In genomic region chr11:61836193-61836592, GRCh38 we compare ENCODE assay signal across 15 cellular contexts. TPM values are rescaled to one million over a fixed set of nuclear protein-coding genes. Genes with fewer than 3 reads are reported as not detected.
DNase-seq lines count a peak whose midpoint lies in the region; ATAC-seq, FAIRE-seq and TF ChIP-seq lines count a peak whose summit lies in the region.
"Had no signal": no experiment of that assay in that cellular context is flagged by ENCODE, and none has a peak within 500 bp of the region (broad histone marks: within the 10 kb centered on the region; RNA-seq: fewer than 3 reads in every experiment).

No MANE protein-coding gene starts in this region.

- no peak overlapping the region for H2AK5ac ChIP-seq in H1 (ENCODE audit: low read depth, low read length)

- H3K56ac ChIP-seq in H1 (replicated peaks; ENCODE audit: insufficient read length, low read depth, low read length): no peak overlapping the region

- no peaks in the 10 kb centered on the region for H3K9me2 ChIP-seq in Loucy (replicated peaks; ENCODE audit: low read depth, low read length)

- peaks cover 29% of the 10 kb centered on the region for H3F3A ChIP-seq in Loucy (ENCODE audit: low read depth)

- peaks cover 80% of the 10 kb centered on the region for H3K36me3 ChIP-seq in DND-41 (ENCODE audit: insufficient read depth, low read length)
- H3K36me3 ChIP-seq in Loucy (ENCODE audit: insufficient read depth, low read length): peaks cover 31% of the 10 kb centered on the region; the same call in 1 of the 2 replicates
- H3K36me3 ChIP-seq in H1 (ENCODE audit: control insufficient read depth in 2 of 4, insufficient read depth in 4 of 4, low read length in 3 of 4): peaks cover 21 to 44% (median 32%) of the 10 kb centered on the region in 4 experiments
- no peaks in the 10 kb centered on the region for H3K36me3 ChIP-seq in gastrocnemius medialis
- H3K36me3 ChIP-seq: uterus had no signal

- H3K4ac ChIP-seq in H1 (replicated peaks; ENCODE audit: insufficient read length, low read depth, low read length): no peak overlapping the region

- peak overlapping the region; percentile 11; the same call in 1 of the 2 replicates for H4K8ac ChIP-seq in H1 (ENCODE audit: extremely low read depth, insufficient read depth, low read length)

- no peak overlapping the region for H4K5ac ChIP-seq in H1 (ENCODE audit: insufficient read length, low read depth, low read length)

- POLR2A ChIA-PET in H1 (lab: Charles Lee; ENCODE audit: partially characterized antibody): interaction anchor here (1.5 to 3.0 kb wide), 5 partner anchors 9 to 36 kb away, joined by 3 to 28 read pairs (median 6); no protein-coding TSS in a partner anchor

- H2BK12ac ChIP-seq in H1 (ENCODE audit: low read depth, low read length): no peak overlapping the region

- no peak overlapping the region for H3K14ac ChIP-seq in H1 (ENCODE audit: insufficient read length)

- no peak for TF ChIP-seq EP300 in H1 (IDR thresholded peaks at IDR 0.05; ENCODE audit: borderline replicate concordance in 1 of 2, low read depth in 2 of 2, low read length in 2 of 2)

- H3K23ac ChIP-seq in H1 (ENCODE audit: insufficient read length): no peak overlapping the region

- H3K9me3 ChIP-seq in DND-41 (ENCODE audit: insufficient read depth, low read length, severe bottlenecking): no peaks in the 10 kb centered on the region
- H3K9me3 ChIP-seq in Loucy (ENCODE audit: insufficient read depth, low read depth, low read length): no peaks in the 10 kb centered on the region
- no peaks in the 10 kb centered on the region for H3K9me3 ChIP-seq in H1 (ENCODE audit: insufficient read depth in 2 of 2, low read depth in 1 of 2, low read length in 1 of 2)
- H3K9me3 ChIP-seq in gastrocnemius medialis: no peaks in the 10 kb centered on the region
- H3K9me3 ChIP-seq: HAP-1, right lobe of liver, uterus had no signal

- H3K4me3 ChIP-seq in DND-41 (ENCODE audit: low read depth in 1 of 2, low read length in 2 of 2): no peak overlapping the region
- H3K4me3 ChIP-seq in Loucy (ENCODE audit: low read length, poor library complexity, severe bottlenecking): peak overlapping the region; percentile 76
- no peak overlapping the region for H3K4me3 ChIP-seq in H1 (ENCODE audit: extremely low read depth in 1 of 4, insufficient read depth in 2 of 4, low read depth in 3 of 4, low read length in 4 of 4)
- H3K4me3 ChIP-seq in gastrocnemius medialis: no peak overlapping the region
- H3K4me3 ChIP-seq: HAP-1, right lobe of liver, uterus had no signal

- no peak for FAIRE-seq in H1 (lab: Jason Lieb, UNC)
- FAIRE-seq: endometrium had no signal

- intact Hi-C loops in gastrocnemius medialis (cut with DNase I; ENCODE audit: low total_unique reads): no loop called here

- H3K23me2 ChIP-seq in H1 (ENCODE audit: low read depth, low read length): no peaks in the 10 kb centered on the region

- peaks cover 26% of the 10 kb centered on the region for H3K79me1 ChIP-seq in H1 (ENCODE audit: low read depth, low read length)

- H3K9ac ChIP-seq in DND-41 (ENCODE audit: low read depth, low read length): no peak overlapping the region
- peak overlapping the region; percentile 93 for H3K9ac ChIP-seq in Loucy (ENCODE audit: low read depth, low read length, poor library complexity, severe bottlenecking)
- H3K9ac ChIP-seq in H1 (replicated peaks in 1 of 4; ENCODE audit: extremely low read depth in 1 of 4, low read depth in 3 of 4, low read length in 3 of 4): no peak overlapping the region

- TF ChIP-seq CTCF in DND-41 (IDR thresholded peaks at IDR 0.05; ENCODE audit: borderline replicate concordance, extremely low read depth, low read length, poor library complexity, severe bottlenecking): no peak
- TF ChIP-seq CTCF in Loucy (conservative IDR thresholded peaks at IDR 0.05; ENCODE audit: low read length): no peak
- no peak for TF ChIP-seq CTCF in H1 (IDR thresholded peaks at IDR 0.05; ENCODE audit: control extremely low read depth in 1 of 3, insufficient read depth in 1 of 3, low read depth in 1 of 3, low read length in 3 of 3)
- no peak for TF ChIP-seq CTCF in gastrocnemius medialis (IDR thresholded peaks at IDR 0.05 in 4 of 5, conservative IDR thresholded peaks at IDR 0.05 in 1 of 5)

- no peak overlapping the region for H3K4me2 ChIP-seq in DND-41 (ENCODE audit: insufficient read depth, low read length)
- H3K4me2 ChIP-seq in Loucy (ENCODE audit: low read depth, low read length, poor library complexity, severe bottlenecking): peak overlapping the region; percentile 81
- no peak overlapping the region for H3K4me2 ChIP-seq in H1 (ENCODE audit: insufficient read depth in 1 of 2, low read depth in 2 of 2, low read length in 2 of 2)

- CTCF ChIA-PET in H1 (lab: Charles Lee; ENCODE audit: partially characterized antibody): interaction anchor here (0.8 to 1.1 kb wide), 3 partner anchors 9 to 272 kb away, joined by 3 read pairs; no protein-coding TSS in a partner anchor

- peaks cover 88% of the 10 kb centered on the region for H3K79me2 ChIP-seq in DND-41 (ENCODE audit: insufficient read depth, low read length)
- peaks cover 82% of the 10 kb centered on the region for H3K79me2 ChIP-seq in Loucy (ENCODE audit: insufficient read depth, low read length)
- H3K79me2 ChIP-seq in H1 (ENCODE audit: control insufficient read depth in 1 of 2, insufficient read depth in 2 of 2, low read length in 2 of 2): peaks cover 8 to 64% of the 10 kb centered on the region in 2 experiments

- ATAC-seq in DND-41 (ENCODE audit: insufficient read depth, low read depth) (no peak), gastrocnemius medialis (no peak)
- ATAC-seq: right lobe of liver had no signal

- H2AFZ ChIP-seq in DND-41 (ENCODE audit: low read depth, low read length) (no peak overlapping the region), Loucy (ENCODE audit: low read length) (no peak overlapping the region), H1 (ENCODE audit: low read length) (no peak overlapping the region)

- peak overlapping the region; percentile 99 for H3K27ac ChIP-seq in DND-41 (ENCODE audit: low read length)
- H3K27ac ChIP-seq in H1 (ENCODE audit: low read depth, low read length): no peak overlapping the region
- H3K27ac ChIP-seq in gastrocnemius medialis: peak overlapping the region in 3 of 4 donors; percentile 5 to 64 (median 42)
- no peak overlapping the region for H3K27ac ChIP-seq in caudate nucleus (ENCODE audit: low read depth, low read length)
- H3K27ac ChIP-seq: right lobe of liver, VCaP had no signal

- TF ChIP-seq RAD21 in H1 (IDR thresholded peaks at IDR 0.05 in 1 of 2, conservative IDR thresholded peaks at IDR 0.05 in 1 of 2; ENCODE audit: low read depth in 2 of 2, low read length in 2 of 2): no peak

- H2BK20ac ChIP-seq in H1 (ENCODE audit: low read length): no peak overlapping the region

- no peak overlapping the region for H3K18ac ChIP-seq in H1 (ENCODE audit: extremely low read depth, low read length)

- H3K27me3 ChIP-seq in DND-41 (ENCODE audit: insufficient read depth, low read length, poor library complexity) (no peaks in the 10 kb centered on the region), Loucy (ENCODE audit: insufficient read depth, low read length, poor library complexity, severe bottlenecking) (no peaks in the 10 kb centered on the region), H1 (replicated peaks in 1 of 4; ENCODE audit: control insufficient read depth in 3 of 4, extremely low read depth in 1 of 4, insufficient read depth in 3 of 4, low read length in 3 of 4) (no peaks in the 10 kb centered on the region; a peak in 1 of 7 replicates), gastrocnemius medialis (no peaks in the 10 kb centered on the region)
- H3K27me3 ChIP-seq: right lobe of liver, uterus had no signal

- H4K20me1 ChIP-seq in DND-41 (ENCODE audit: insufficient read depth, low read length): peaks cover 51% of the 10 kb centered on the region; the same call in 1 of the 2 replicates
- peaks cover 25% of the 10 kb centered on the region for H4K20me1 ChIP-seq in Loucy (ENCODE audit: insufficient read depth, low read length, poor library complexity, severe bottlenecking)
- peaks cover 17 to 46% of the 10 kb centered on the region in 2 experiments for H4K20me1 ChIP-seq in H1 (replicated peaks in 1 of 2; ENCODE audit: control insufficient read depth in 1 of 2, insufficient read depth in 2 of 2, low read length in 2 of 2)

- no peak overlapping the region; the same call in 1 of the 2 replicates for H2BK15ac ChIP-seq in H1 (ENCODE audit: low read length)

- H2BK5ac ChIP-seq in H1 (ENCODE audit: low read depth, low read length): no peak overlapping the region

- TF ChIP-seq POLR2A in H1 (IDR thresholded peaks at IDR 0.05; ENCODE audit: control extremely low read depth in 1 of 2, low read depth in 2 of 2, low read length in 2 of 2): no peak
- no peak for TF ChIP-seq POLR2A in gastrocnemius medialis (IDR thresholded peaks at IDR 0.05)

- DNase-seq in DND-41: no peak
- DNase-seq in H1 (ENCODE audit: low read depth in 1 of 2, low spot score in 2 of 2): no peak
- no peak for DNase-seq in gastrocnemius medialis
- DNase-seq in NCI-H1417 (lab: John Stamatoyannopoulos, UW): no peak
- no peak for DNase-seq in NCI-H1694 (lab: John Stamatoyannopoulos, UW)
- no peak for DNase-seq in caudate nucleus (lab: John Stamatoyannopoulos, UW)
- DNase-seq: activated gamma-delta T cell, NCI-H2107, NCI-H510A treated with DMSO at 0.1 percent for 48 hours, right lobe of liver, uterus had no signal

- in situ Hi-C loops in gastrocnemius medialis (cut with MboI; ENCODE audit: low sequenced_read_pairs in 4 of 4): no loop called here

- no peak overlapping the region for H4K91ac ChIP-seq in H1 (replicated peaks; ENCODE audit: insufficient read length, low read length)

- peaks cover 52% of the 10 kb centered on the region for H3K4me1 ChIP-seq in DND-41 (ENCODE audit: insufficient read depth, low read length)
- H3K4me1 ChIP-seq in Loucy (ENCODE audit: insufficient read depth, low read length, poor library complexity, severe bottlenecking): peaks cover 60% of the 10 kb centered on the region
- peaks cover 7 to 29% (median 18%) of the 10 kb centered on the region in 4 experiments for H3K4me1 ChIP-seq in H1 (replicated peaks in 1 of 4; ENCODE audit: control insufficient read depth in 3 of 4, insufficient read depth in 4 of 4, low read length in 3 of 4)
- peaks cover 7 to 10% of the 10 kb centered on the region in 2 donors for H3K4me1 ChIP-seq in gastrocnemius medialis

- H2BK120ac ChIP-seq in H1 (replicated peaks; ENCODE audit: low read depth, low read length): no peak overlapping the region

- 94% methylated on average over 8 of the region's 8 CpGs; no CpG with 5 or more reads in 1 of the 2 experiments for WGBS in H1 (ENCODE audit: extremely low coverage in 1 of 2, insufficient coverage in 1 of 2, insufficient read length in 1 of 2, insufficient replicate concordance in 2 of 2, low coverage in 1 of 2, low lambda C conversion rate in 2 of 2, missing lambda C conversion rate in 1 of 2), 2 experiments

RNA-seq across cellular contexts. Expression of gene FADS2, which starts 8.1 kb away (rescaled TPM):
- 499 and 526 TPM in 2 replicates for total RNA-seq in H1 (2021; fragmentation: NEBNext Ultra II Directional; extraction: Animal tissue kit (Norgen Biotek cat#: 25700))
- 635 and 701 TPM in 2 replicates for polyA plus RNA-seq in H1 (2011; rRNA removed)
- polyA plus RNA-seq in H1 (2011; cell fraction: cytosol; rRNA removed): 497 TPM
- polyA plus RNA-seq in H1 (2011; cell fraction: nucleus; rRNA removed): 671 TPM
- polyA plus RNA-seq in H1 (2012, experiment 1 of 2): 387 to 431 TPM (median 414 TPM) in 4 replicates
- polyA plus RNA-seq in H1 (2012, experiment 2 of 2): 532 TPM
- 1,100 TPM for polyA plus RNA-seq in H1 (2013, experiment 1 of 2)
- 1,238 TPM for polyA plus RNA-seq in H1 (2013, experiment 2 of 2)
- polyA minus RNA-seq in H1 (2011; rRNA and poly(A)+ RNA removed): 977 and 989 TPM in 2 replicates
- polyA minus RNA-seq in H1 (2011; cell fraction: cytosol; rRNA and poly(A)+ RNA removed): 321 TPM
- 205 TPM for polyA minus RNA-seq in H1 (2011; cell fraction: nucleus; rRNA and poly(A)+ RNA removed)
- 1 to 10 TPM; 1.5 to 6.4 (median 4.0) TPM for total RNA-seq in gastrocnemius medialis

RNA-seq across cellular contexts. Expression of gene FADS1, which starts 19.4 kb away (rescaled TPM):
- total RNA-seq in H1 (2021; fragmentation: NEBNext Ultra II Directional; extraction: Animal tissue kit (Norgen Biotek cat#: 25700)): 115 and 116 TPM in 2 replicates
- 141 and 160 TPM in 2 replicates for polyA plus RNA-seq in H1 (2011; rRNA removed)
- 127 TPM for polyA plus RNA-seq in H1 (2011; cell fraction: cytosol; rRNA removed)
- 141 TPM for polyA plus RNA-seq in H1 (2011; cell fraction: nucleus; rRNA removed)
- polyA plus RNA-seq in H1 (2012, experiment 1 of 2): 83.3 to 97.8 TPM (median 90.8 TPM) in 4 replicates
- polyA plus RNA-seq in H1 (2012, experiment 2 of 2): 40.1 TPM
- 153 TPM for polyA plus RNA-seq in H1 (2013, experiment 1 of 2)
- polyA plus RNA-seq in H1 (2013, experiment 2 of 2): 174 TPM
- polyA minus RNA-seq in H1 (2011; rRNA and poly(A)+ RNA removed): 251 and 278 TPM in 2 replicates
- polyA minus RNA-seq in H1 (2011; cell fraction: cytosol; rRNA and poly(A)+ RNA removed): 150 TPM
- polyA minus RNA-seq in H1 (2011; cell fraction: nucleus; rRNA and poly(A)+ RNA removed): 146 TPM
- total RNA-seq in gastrocnemius medialis: 100 to 1,000 TPM in 1 of 4 donors, 10 to 100 TPM in 3; 25.4 to 209 (median 62.5) TPM

RNA-seq across cellular contexts. Expression of gene FEN1, which starts 43.5 kb away (rescaled TPM):
- 84.5 and 86.1 TPM in 2 replicates for total RNA-seq in H1 (2021; fragmentation: NEBNext Ultra II Directional; extraction: Animal tissue kit (Norgen Biotek cat#: 25700))
- polyA plus RNA-seq in H1 (2011; rRNA removed): 52.6 and 52.9 TPM in 2 replicates
- polyA plus RNA-seq in H1 (2011; cell fraction: cytosol; rRNA removed): 75.9 TPM
- polyA plus RNA-seq in H1 (2011; cell fraction: nucleus; rRNA removed): 39.1 TPM
- polyA plus RNA-seq in H1 (2012, experiment 1 of 2): 91.9 to 107 TPM (median 97.9 TPM) in 4 replicates
- 35.6 TPM for polyA plus RNA-seq in H1 (2012, experiment 2 of 2)
- 52.4 TPM for polyA plus RNA-seq in H1 (2013, experiment 1 of 2)
- polyA plus RNA-seq in H1 (2013, experiment 2 of 2): 55.2 TPM
- 74.7 and 76.2 TPM in 2 replicates for polyA minus RNA-seq in H1 (2011; rRNA and poly(A)+ RNA removed)
- 43.7 TPM for polyA minus RNA-seq in H1 (2011; cell fraction: cytosol; rRNA and poly(A)+ RNA removed)
- polyA minus RNA-seq in H1 (2011; cell fraction: nucleus; rRNA and poly(A)+ RNA removed): 41.1 TPM
- 10 to 100 TPM in 2 of 4 donors, 1 to 10 TPM in 2; 7.4 to 15.7 (median 9.5) TPM for total RNA-seq in gastrocnemius medialis

RNA-seq across cellular contexts. Expression of gene TMEM258, which starts 43.8 kb away (rescaled TPM):
- 186 and 191 TPM in 2 replicates for total RNA-seq in H1 (2021; fragmentation: NEBNext Ultra II Directional; extraction: Animal tissue kit (Norgen Biotek cat#: 25700))
- 622 and 759 TPM in 2 replicates for polyA plus RNA-seq in H1 (2011; rRNA removed)
- polyA plus RNA-seq in H1 (2011; cell fraction: cytosol; rRNA removed): 508 TPM
- 357 TPM for polyA plus RNA-seq in H1 (2011; cell fraction: nucleus; rRNA removed)
- 367 to 567 TPM (median 473 TPM) in 4 replicates for polyA plus RNA-seq in H1 (2012, experiment 1 of 2)
- polyA plus RNA-seq in H1 (2012, experiment 2 of 2): 392 TPM
- polyA plus RNA-seq in H1 (2013, experiment 1 of 2): 338 TPM
- 352 TPM for polyA plus RNA-seq in H1 (2013, experiment 2 of 2)
- polyA minus RNA-seq in H1 (2011; rRNA and poly(A)+ RNA removed): 163 and 184 TPM in 2 replicates
- 130 TPM for polyA minus RNA-seq in H1 (2011; cell fraction: cytosol; rRNA and poly(A)+ RNA removed)
- polyA minus RNA-seq in H1 (2011; cell fraction: nucleus; rRNA and poly(A)+ RNA removed): 123 TPM
- total RNA-seq in gastrocnemius medialis: 10 to 100 TPM; 36.5 to 51.8 (median 47.2) TPM

RNA-seq across cellular contexts. Expression of gene FADS3, which starts 55.2 kb away (rescaled TPM):
- total RNA-seq in H1 (2021; fragmentation: NEBNext Ultra II Directional; extraction: Animal tissue kit (Norgen Biotek cat#: 25700)): 40.2 and 43.8 TPM in 2 replicates
- polyA plus RNA-seq in H1 (2011; rRNA removed): 76.3 and 113 TPM in 2 replicates
- polyA plus RNA-seq in H1 (2011; cell fraction: cytosol; rRNA removed): 75.7 TPM
- polyA plus RNA-seq in H1 (2011; cell fraction: nucleus; rRNA removed): 349 TPM
- polyA plus RNA-seq in H1 (2012, experiment 1 of 2): 35.5 to 56.1 TPM (median 47.0 TPM) in 4 replicates
- polyA plus RNA-seq in H1 (2012, experiment 2 of 2): 45.1 TPM
- polyA plus RNA-seq in H1 (2013, experiment 1 of 2): 69.5 TPM
- polyA plus RNA-seq in H1 (2013, experiment 2 of 2): 71.8 TPM
- 31.1 and 40.9 TPM in 2 replicates for polyA minus RNA-seq in H1 (2011; rRNA and poly(A)+ RNA removed)
- 34.5 TPM for polyA minus RNA-seq in H1 (2011; cell fraction: cytosol; rRNA and poly(A)+ RNA removed)
- polyA minus RNA-seq in H1 (2011; cell fraction: nucleus; rRNA and poly(A)+ RNA removed): 39.8 TPM
- total RNA-seq in gastrocnemius medialis: 100 to 1,000 TPM in 2 of 4 donors, 10 to 100 TPM in 2; 40.7 to 196 (median 89.0) TPM

Comparison
In these comparisons a context has a peak if more than half of its experiments do, and no peak if none do; other contexts are left out.
1. H3K27ac ChIP-seq: peak in DND-41 (single experiment) and gastrocnemius medialis (3 of 4); none in H1 (single experiment) and caudate nucleus (single experiment).
2. RNA of gene FADS2, which starts 8.1 kb away (total RNA-seq): 499 to 526 TPM in H1; 1.5 to 6.4 TPM in gastrocnemius medialis; every median in the first group is over 10 times any median in the second.